In genomic region chr4:3285558-3286334, GRCh38 we compare ENCODE assay signal across 8 cellular contexts. TPM values are rescaled to one million over a fixed set of nuclear protein-coding genes. Genes with fewer than 3 reads are reported as not detected.
A peak's percentile ranks its signal among the peaks of the same experiment; 100 is the strongest.
DNase-seq lines count a peak whose midpoint lies in the region; ATAC-seq lines count a peak whose summit lies in the region.

No MANE protein-coding gene starts in this region.

- H3K27me3 Mint-ChIP-seq in activated naive CD4-positive, alpha-beta T cell treated with anti-CD3 and anti-CD28 coated beads, Interleukin-2, amount 10 ng/mL, durations not matched to agents 7 days and 5 days, result peaks cover 90% of the 10 kb centered on the region

- H3K4me1 Mint-ChIP-seq in activated naive CD4-positive, alpha-beta T cell treated with anti-CD3 and anti-CD28 coated beads, Interleukin-2, amount 10 ng/mL, durations not matched to agents 7 days and 5 days, result peaks cover 6% of the 10 kb centered on the region

- no peak overlapping the region for H3K27ac Mint-ChIP-seq in activated naive CD4-positive, alpha-beta T cell treated with anti-CD3 and anti-CD28 coated beads, Interleukin-2, amount 10 ng/mL, durations not matched to agents 7 days and 5 days

- H3K9me3 Mint-ChIP-seq in activated naive CD4-positive, alpha-beta T cell treated with anti-CD3 and anti-CD28 coated beads, Interleukin-2, amount 10 ng/mL, durations not matched to agents 7 days and 5 days, result peaks cover 1% of the 10 kb centered on the region

- DNase-seq in T1000 (lab: John Stamatoyannopoulos, UW), result peak; percentile 50
- peak; percentile 26 for DNase-seq in myocyte (ENCODE audit: low read depth)
- DNase-seq in hippocampal formation (lab: John Stamatoyannopoulos, UW), result no peak
- no peak for DNase-seq in NCI-H187 (lab: John Stamatoyannopoulos, UW)
- no peak for DNase-seq in activated naive CD4-positive, alpha-beta T cell treated with anti-CD3 and anti-CD28 coated beads, Interleukin-2, amount 10 ng/mL, durations not matched to agents 7 days and 5 days

- ATAC-seq in GM18907 (IDR thresholded peaks at IDR 0.05; ENCODE audit: unreplicated experiment) (peak; percentile 79), HG02885 (IDR thresholded peaks at IDR 0.05; ENCODE audit: poor library complexity, unreplicated experiment) (peak; percentile 92), HG02840 (IDR thresholded peaks at IDR 0.05; ENCODE audit: low FRiP score, unreplicated experiment) (no peak)

- H3K36me3 Mint-ChIP-seq in activated naive CD4-positive, alpha-beta T cell treated with anti-CD3 and anti-CD28 coated beads, Interleukin-2, amount 10 ng/mL, durations not matched to agents 7 days and 5 days, result no peaks in the 10 kb centered on the region

- no peak overlapping the region for H3K4me3 Mint-ChIP-seq in activated naive CD4-positive, alpha-beta T cell treated with anti-CD3 and anti-CD28 coated beads, Interleukin-2, amount 10 ng/mL, durations not matched to agents 7 days and 5 days

- CTCF ChIA-PET in activated naive CD4-positive, alpha-beta T cell treated with anti-CD3 and anti-CD28 coated beads, Interleukin-2, amount 10 ng/mL, durations not matched to agents 7 days and 5 days (lab: Charles Lee), result interaction anchor here (0.9 kb wide), 1 partner anchor 93 kb away, joined by 3 read pairs; no protein-coding TSS in a partner anchor

RNA-seq across cellular contexts. Expression of gene RGS12, which starts 7.1 kb away (rescaled TPM):
- 27.2 and 29.0 TPM in 2 replicates for total RNA-seq in myocyte
- polyA plus RNA-seq in myocyte (2012), result 37.9 TPM

RNA-seq across cellular contexts. Expression of gene MSANTD1, which starts 36.8 kb away (rescaled TPM):
- 0.48 and 0.57 TPM in 2 replicates for total RNA-seq in myocyte
- polyA plus RNA-seq in myocyte (2012), result 0.32 TPM

Comparison
In these comparisons a context has a peak if more than half of its experiments do, and no peak if none do; other contexts are left out.
1. DNase-seq: peak in T1000 (single experiment) and myocyte (single experiment); none in hippocampal formation (0 of 2), NCI-H187 (0 of 2) and activated naive CD4-positive, alpha-beta T cell treated with anti-CD3 and anti-CD28 coated beads, Interleukin-2, amount 10 ng/mL, durations not matched to agents 7 days and 5 days (single experiment).